11 cellular contexts compared by ENCODE assay signal in the genomic region with DNA sequence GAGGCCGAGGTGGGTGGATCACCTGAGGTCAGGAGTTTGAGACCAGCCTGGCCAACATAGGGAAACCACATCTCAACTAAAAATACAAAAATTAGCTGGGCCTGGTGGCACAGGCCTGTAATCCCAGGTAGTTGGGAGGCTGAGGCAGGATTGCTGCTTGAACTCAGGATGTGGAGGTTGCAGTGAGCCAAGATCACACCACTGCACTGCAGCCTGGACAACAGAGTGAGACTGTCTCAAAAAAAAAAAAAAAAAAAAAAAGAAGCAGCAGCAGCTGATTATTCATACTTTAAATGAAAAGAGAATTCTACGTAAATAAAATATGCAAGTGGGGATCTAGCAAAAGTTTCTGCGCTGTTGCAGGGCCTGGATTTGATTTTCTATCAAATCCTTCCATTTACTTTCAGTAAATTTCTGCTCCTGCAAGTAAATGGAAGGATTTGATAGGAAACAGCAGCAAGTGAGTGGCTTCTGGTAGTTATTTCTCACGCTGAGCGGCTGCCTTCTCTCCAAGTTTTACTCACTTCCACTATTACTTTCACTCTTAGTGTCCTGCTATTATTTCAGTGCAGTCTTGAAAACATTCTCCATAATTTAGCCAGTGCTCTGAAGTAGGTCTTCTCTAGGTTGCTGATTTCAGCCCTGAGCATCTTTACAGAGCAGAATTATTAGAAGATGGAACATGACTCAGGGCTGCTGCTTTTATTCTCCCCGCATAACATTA.
DNase-seq lines count a peak whose midpoint lies in the region; ATAC-seq and TF ChIP-seq lines count a peak whose summit lies in the region.
"Had no signal": no experiment of that assay in that cellular context is flagged by ENCODE, and none has a peak within 500 bp of the region (broad histone marks: within the 10 kb centered on the region; RNA-seq: fewer than 3 reads in every experiment).

No MANE protein-coding gene starts in this region.

- peak overlapping the region; percentile 79 for H3K4me2 ChIP-seq in OCI-LY3 (ENCODE audit: low read length)

- no peak for DNase-seq in NCI-H2107 (lab: John Stamatoyannopoulos, UW)
- DNase-seq in LoVo (ENCODE audit: low spot score): no peak
- DNase-seq in NCI-H128 (lab: John Stamatoyannopoulos, UW; ENCODE audit: unreplicated experiment): no peak
- DNase-seq in AG20443 (ENCODE audit: low spot score): no peak
- DNase-seq: DMS153, SJCRH30 had no signal

- no peaks in the 10 kb centered on the region for H3K36me3 ChIP-seq in OCI-LY3 (replicated peaks; ENCODE audit: low read depth, low read length)
- H3K36me3 ChIP-seq: SJCRH30 had no signal

- H3K79me2 ChIP-seq in OCI-LY3 (ENCODE audit: low read length): no peaks in the 10 kb centered on the region

- H3K4me1 ChIP-seq in OCI-LY3 (ENCODE audit: low read length): peaks cover 24% of the 10 kb centered on the region
- H3K4me1 ChIP-seq: SJCRH30 had no signal

- H3K9me3 ChIP-seq in OCI-LY3 (ENCODE audit: insufficient read depth, low read length): no peaks in the 10 kb centered on the region
- H3K9me3 ChIP-seq: SJCRH30 had no signal

- no peaks in the 10 kb centered on the region for H4K20me1 ChIP-seq in OCI-LY3 (ENCODE audit: insufficient read depth, low read length)

- no peaks in the 10 kb centered on the region for H3K27me3 ChIP-seq in OCI-LY3 (ENCODE audit: low read depth, low read length)
- H3K27me3 ChIP-seq: SJCRH30 had no signal

- peak overlapping the region; percentile 47 for H3K4me3 ChIP-seq in OCI-LY3 (ENCODE audit: low read length)
- H3K4me3 ChIP-seq: SJCRH30 had no signal

- TF ChIP-seq CTCF in OCI-LY3 (IDR thresholded peaks at IDR 0.05; ENCODE audit: low read depth, low read length): no peak

- peak overlapping the region; percentile 74 for H3K27ac ChIP-seq in OCI-LY3 (ENCODE audit: low read length)
- H3K27ac ChIP-seq: HL-60, SJCRH30 had no signal

- no peak overlapping the region for H2AFZ ChIP-seq in OCI-LY3 (ENCODE audit: low read depth, low read length)

- H3K9ac ChIP-seq in OCI-LY3 (ENCODE audit: low read length): no peak overlapping the region

- peak; percentile 96 for ATAC-seq in GM18502 (IDR thresholded peaks at IDR 0.05; ENCODE audit: poor library complexity, unreplicated experiment)
- peak; percentile 91 for ATAC-seq in GM19455 (IDR thresholded peaks at IDR 0.05; ENCODE audit: unreplicated experiment)
- peak; percentile 94 for ATAC-seq in HG02981 (IDR thresholded peaks at IDR 0.05; ENCODE audit: unreplicated experiment)
